ENCODE assay signal across 10 cellular contexts in genomic region chr11:124329787-124330478, GRCh38. TPM values are rescaled to one million over a fixed set of nuclear protein-coding genes. Genes with fewer than 3 reads are reported as not detected.
DNase-seq lines count a peak whose midpoint lies in the region; ATAC-seq and TF ChIP-seq lines count a peak whose summit lies in the region.
"Had no signal": no experiment of that assay in that cellular context is flagged by ENCODE, and none has a peak within 500 bp of the region (broad histone marks: within the 10 kb centered on the region; RNA-seq: fewer than 3 reads in every experiment).

No MANE protein-coding gene starts in this region.

- H3K4me3 Mint-ChIP-seq in IgD-negative memory B cell = peak overlapping the region in 2 of 4 donors; percentile 38 to 67
- no peak overlapping the region for H3K4me3 Mint-ChIP-seq in activated naive CD8-positive, alpha-beta T cell treated with anti-CD3 and anti-CD28 coated beads, Interleukin-2, amount 50 U/mL, for 24 hours

- H3K27ac Mint-ChIP-seq in IgD-negative memory B cell = peak overlapping the region; percentile 5 to 75 (median 64)
- H3K27ac Mint-ChIP-seq in activated naive CD8-positive, alpha-beta T cell treated with anti-CD3 and anti-CD28 coated beads, Interleukin-2, amount 50 U/mL, for 24 hours = no peak overlapping the region

- H3K4me1 Mint-ChIP-seq in IgD-negative memory B cell = peaks cover 23 to 45% (median 37%) of the 10 kb centered on the region in 3 donors
- peaks cover 15% of the 10 kb centered on the region for H3K4me1 Mint-ChIP-seq in activated naive CD8-positive, alpha-beta T cell treated with anti-CD3 and anti-CD28 coated beads, Interleukin-2, amount 50 U/mL, for 24 hours

- no peaks in the 10 kb centered on the region for H3K27me3 Mint-ChIP-seq in IgD-negative memory B cell
- H3K27me3 Mint-ChIP-seq in activated naive CD8-positive, alpha-beta T cell treated with anti-CD3 and anti-CD28 coated beads, Interleukin-2, amount 50 U/mL, for 24 hours = peaks cover 3% of the 10 kb centered on the region

- DNase-seq in GM10248 (ENCODE audit: extremely low spot score) (peak; percentile 21), choroid plexus epithelial cell (ENCODE audit: low read depth) (peak; percentile 40), ureter (ENCODE audit: low spot score) (no peak), ecto neural progenitor cell (ENCODE audit: low spot score) (no peak), GM03348 (ENCODE audit: low spot score) (no peak)
- no peak for DNase-seq in activated naive CD8-positive, alpha-beta T cell treated with anti-CD3 and anti-CD28 coated beads, Interleukin-2, amount 50 U/mL, for 24 hours
- DNase-seq: DND-41, NCI-H345 had no signal

- POLR2A ChIA-PET in GM10248 (lab: Yijun Ruan, JAX) = no interaction called here

- no peak overlapping the region for H3K4me3 ChIP-seq in choroid plexus epithelial cell (ENCODE audit: low read depth, low read length)

- CTCF ChIA-PET in GM10248 (lab: Yijun Ruan, JAX) = interaction anchor here (1.3 kb wide), 1 partner anchor 52 kb away, joined by 3 read pairs; no protein-coding TSS in a partner anchor

- TF ChIP-seq CTCF in GM10248 (IDR thresholded peaks at IDR 0.05; ENCODE audit: control extremely low read depth, extremely low read depth, low read depth, missing control alignments) = no peak
- TF ChIP-seq CTCF in choroid plexus epithelial cell (conservative IDR thresholded peaks at IDR 0.05; ENCODE audit: low read depth, low read length) = peak; percentile 21

- peak; percentile 83 for ATAC-seq in GM21619 (IDR thresholded peaks at IDR 0.05; ENCODE audit: unreplicated experiment)
- ATAC-seq in activated naive CD8-positive, alpha-beta T cell treated with anti-CD3 and anti-CD28 coated beads, Interleukin-2, amount 50 U/mL, for 24 hours = no peak

- H3K36me3 Mint-ChIP-seq in IgD-negative memory B cell = no peaks in the 10 kb centered on the region
- H3K36me3 Mint-ChIP-seq in activated naive CD8-positive, alpha-beta T cell treated with anti-CD3 and anti-CD28 coated beads, Interleukin-2, amount 50 U/mL, for 24 hours (ENCODE audit: low read depth) = no peaks in the 10 kb centered on the region

- H3K9me3 Mint-ChIP-seq in IgD-negative memory B cell = no peaks in the 10 kb centered on the region
- no peaks in the 10 kb centered on the region for H3K9me3 Mint-ChIP-seq in activated naive CD8-positive, alpha-beta T cell treated with anti-CD3 and anti-CD28 coated beads, Interleukin-2, amount 50 U/mL, for 24 hours

RNA-seq across cellular contexts. Expression of gene OR8D2, which starts 9.9 kb away (rescaled TPM):
- polyA plus RNA-seq in IgD-negative memory B cell = not detected
- total RNA-seq in ureter = not detected

RNA-seq across cellular contexts. Expression of gene OR8D1, which starts 16.2 kb away (rescaled TPM):
- not detected for polyA plus RNA-seq in IgD-negative memory B cell
- total RNA-seq in ureter = not detected

RNA-seq across cellular contexts. Expression of gene OR8B2, which starts 54.4 kb away (rescaled TPM):
- not detected for polyA plus RNA-seq in IgD-negative memory B cell
- total RNA-seq in ureter = not detected

Comparison
In these comparisons a context has a peak if more than half of its experiments do, and no peak if none do; other contexts are left out.
1. DNase-seq: peak in GM10248 (single experiment) and choroid plexus epithelial cell (single experiment); none in activated naive CD8-positive, alpha-beta T cell treated with anti-CD3 and anti-CD28 coated beads, Interleukin-2, amount 50 U/mL, for 24 hours (single experiment), ureter (single experiment), ecto neural progenitor cell (single experiment) and GM03348 (single experiment).